In the genomic region with DNA sequence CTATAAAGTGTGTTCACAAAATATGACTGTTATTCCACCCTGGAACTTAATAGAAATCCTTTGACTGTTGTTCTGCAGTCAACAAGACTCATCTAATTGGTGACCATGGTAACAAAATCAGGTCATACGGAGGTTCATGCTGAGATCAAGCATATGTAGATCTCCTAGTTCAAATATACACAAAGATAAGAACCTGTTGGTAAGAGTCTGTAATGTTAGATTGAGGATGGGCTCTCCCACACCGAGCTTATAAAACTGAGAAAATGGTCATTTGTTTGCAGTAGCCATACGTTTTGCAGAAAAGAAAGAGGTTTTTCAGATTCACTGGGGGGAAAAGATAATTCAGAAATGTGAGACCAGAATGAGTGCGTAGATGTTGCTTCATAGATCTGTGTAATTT, we compare ENCODE assay signal across 22 cellular contexts.
DNase-seq lines count a peak whose midpoint lies in the region; ATAC-seq, FAIRE-seq and TF ChIP-seq lines count a peak whose summit lies in the region.
"Had no signal": no experiment of that assay in that cellular context is flagged by ENCODE, and none has a peak within 500 bp of the region (broad histone marks: within the 10 kb centered on the region; RNA-seq: fewer than 3 reads in every experiment).

No MANE protein-coding gene starts in this region.

- FAIRE-seq in islet of Langerhans (lab: Jason Lieb, UNC) (peak; percentile 94), D721Med (lab: Jason Lieb, UNC) (no peak)
- FAIRE-seq: kidney, TTC549 had no signal

- peak; percentile 73 for DNase-seq in DMS153 (lab: John Stamatoyannopoulos, UW)
- peak in 2 of 3 experiments; percentile 87 to 96 for DNase-seq in NCI-H1417 (lab: John Stamatoyannopoulos, UW)
- peak; percentile 79 for DNase-seq in NCI-H345 (lab: John Stamatoyannopoulos, UW)
- no peak for DNase-seq in D721Med (ENCODE audit: insufficient read length, low spot score)
- DNase-seq in AG20443 (ENCODE audit: low spot score) = no peak
- DNase-seq: activated CD4-positive, alpha-beta T cell treated with anti-CD3 and anti-CD28 coated beads for 1 hour; activated CD8-positive, alpha-beta T cell treated with anti-CD3 and anti-CD28 coated beads, Interleukin-2, amount 10 ng/mL, durations not matched to agents 7 days and 5 days; activated naive CD4-positive, alpha-beta T cell; activated T-cell treated with anti-CD3 and anti-CD28 coated beads, Interleukin-2, amount 50 U/mL, for 1 hour; adrenal gland; CD4-positive, alpha-beta T cell; IMR-90; kidney; NCI-H187 treated with DMSO at 0.1 percent for 48 hours; NK-92 treated with Interleukin-12 subunit alpha and Interleukin-12 subunit beta, amount 100 ng/mL, for 24 hours; SIG-M5; T-helper 1 cell had no signal

- no peak for ATAC-seq in HG02884 (IDR thresholded peaks at IDR 0.05; ENCODE audit: unreplicated experiment)
- ATAC-seq: activated CD8-positive, alpha-beta T cell treated with anti-CD3 and anti-CD28 coated beads, Interleukin-2, amount 10 ng/mL, durations not matched to agents 7 days and 5 days; Panc1; stimulated activated memory B cell treated with anti-CD40 and anti-IgM and Interleukin-4, amounts not matched to agents 10 μg/mL and 1 μg/mL and 100 μg/mL, for 72 hours had no signal

- TF ChIP-seq CTCF in D721Med (IDR thresholded peaks at IDR 0.05; ENCODE audit: insufficient read depth, missing control alignments) = no peak

Comparison
In these comparisons a context has a peak if more than half of its experiments do, and no peak if none do; other contexts are left out.
1. DNase-seq: peak in DMS153 (single experiment), NCI-H1417 (2 of 3) and NCI-H345 (single experiment); none in D721Med (single experiment) and AG20443 (single experiment).